In the genomic region with DNA sequence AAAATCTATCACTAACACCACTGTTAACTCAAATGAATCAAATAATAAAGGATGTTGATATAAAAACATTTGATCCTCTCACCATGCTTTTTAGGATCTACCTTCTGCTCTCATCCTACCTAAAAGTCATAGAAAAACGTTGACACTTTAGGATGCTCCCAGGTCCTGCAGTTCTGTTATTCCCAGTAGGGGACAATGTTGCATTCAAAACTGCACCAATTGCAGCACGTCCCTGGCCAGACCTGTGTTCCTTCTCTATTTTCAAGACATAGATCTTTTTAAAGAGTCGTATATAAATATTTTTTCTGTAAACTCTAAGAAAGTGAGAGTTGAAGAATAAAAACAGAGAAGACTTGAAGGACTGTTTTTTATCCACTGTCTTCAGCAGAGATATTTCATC, we compare ENCODE assay signal across 1 cellular context.
TF ChIP-seq lines count a peak whose summit lies in the region.

No MANE protein-coding gene starts in this region.

TF ChIP-seq in GM12878, 131 proteins besides CTCF, POLR2A, EP300 and RAD21:
- no peak for TF ChIP-seq MTA2 (IDR thresholded peaks at IDR 0.05; ENCODE audit: low read depth)
- TF ChIP-seq HDGF (IDR thresholded peaks at IDR 0.05) = no peak
- no peak for TF ChIP-seq SMAD5 (IDR thresholded peaks at IDR 0.05; ENCODE audit: low read depth)
- no peak for TF ChIP-seq IKZF1 (conservative IDR thresholded peaks at IDR 0.05)
TF ChIP-seq in GM12878: peak in this region for 0.
